ENCODE assay signal across 10 cellular contexts in the genomic region with DNA sequence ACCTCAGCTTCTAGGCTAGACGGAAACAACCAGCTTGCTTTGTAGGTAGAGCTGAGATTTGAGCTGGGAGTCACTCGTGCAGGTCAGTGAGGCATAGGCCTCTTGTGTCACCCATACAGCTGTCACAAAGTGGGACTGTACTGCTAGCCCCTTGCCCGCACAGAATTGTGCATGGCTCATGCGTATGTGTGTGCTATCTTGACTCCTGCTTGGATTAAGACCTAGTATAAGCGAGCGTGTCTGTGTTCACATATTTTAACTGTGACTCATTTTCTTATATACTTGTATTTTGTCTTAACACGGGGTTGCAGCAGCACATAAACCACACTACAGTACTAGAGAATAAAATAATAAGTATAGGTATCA. TPM values are rescaled to one million over a fixed set of nuclear protein-coding genes. Genes with fewer than 3 reads are reported as not detected.
DNase-seq lines count a peak whose midpoint lies in the region; ATAC-seq, FAIRE-seq and TF ChIP-seq lines count a peak whose summit lies in the region.
"Had no signal": no experiment of that assay in that cellular context is flagged by ENCODE, and none has a peak within 500 bp of the region (broad histone marks: within the 10 kb centered on the region; RNA-seq: fewer than 3 reads in every experiment).

No MANE protein-coding gene starts in this region.

- H3K27me3 ChIP-seq in adrenal gland (no peaks in the 10 kb centered on the region), foreskin keratinocyte (no peaks in the 10 kb centered on the region), gastrocnemius medialis (no peaks in the 10 kb centered on the region), small intestine (ENCODE audit: control insufficient read depth in 2 of 2, insufficient read depth in 2 of 2, low read length in 2 of 2) (no peaks in the 10 kb centered on the region)

- no peak for FAIRE-seq in small intestine (lab: Jason Lieb, UNC)

- intact Hi-C loops in adrenal gland (cut with DNase I): no loop called here
- intact Hi-C loops in gastrocnemius medialis (cut with DNase I; ENCODE audit: low total_unique reads): no loop called here

- H3K36me3 ChIP-seq in adrenal gland (replicated peaks in 1 of 2): peaks cover 0 to 66% of the 10 kb centered on the region in 2 donors
- peaks cover 0 to 57% of the 10 kb centered on the region in 2 donors for H3K36me3 ChIP-seq in gastrocnemius medialis
- H3K36me3 ChIP-seq in small intestine (ENCODE audit: control insufficient read depth in 2 of 2, insufficient read depth in 2 of 2, low read length in 2 of 2): peaks cover 5 to 6% of the 10 kb centered on the region in 2 donors

- H3K9me3 ChIP-seq in adrenal gland (replicated peaks in 1 of 3) (no peaks in the 10 kb centered on the region), gastrocnemius medialis (no peaks in the 10 kb centered on the region), small intestine (ENCODE audit: control insufficient read depth, low read depth) (no peaks in the 10 kb centered on the region)

- H3K27ac ChIP-seq in adrenal gland: peak overlapping the region in 3 of 5 donors; percentile 14 to 52 (median 51)
- H3K27ac ChIP-seq in foreskin keratinocyte: no peak overlapping the region
- peak overlapping the region; percentile 40 to 84 (median 70) for H3K27ac ChIP-seq in gastrocnemius medialis
- peak overlapping the region in 1 of 2 donors; percentile 74 for H3K27ac ChIP-seq in small intestine (ENCODE audit: low read depth in 1 of 2, low read length in 1 of 2)
- H3K27ac ChIP-seq in caudate nucleus (ENCODE audit: low read depth, low read length): no peak overlapping the region

- TF ChIP-seq CTCF in adrenal gland (IDR thresholded peaks at IDR 0.05): no peak
- TF ChIP-seq CTCF in foreskin keratinocyte (conservative IDR thresholded peaks at IDR 0.05): no peak
- no peak for TF ChIP-seq CTCF in gastrocnemius medialis (IDR thresholded peaks at IDR 0.05 in 4 of 5, conservative IDR thresholded peaks at IDR 0.05 in 1 of 5)

- peak; percentile 77 for ATAC-seq in foreskin keratinocyte
- ATAC-seq in gastrocnemius medialis: peak; percentile 2 to 14
- ATAC-seq: activated T-helper 17 cell treated with anti-CD3 and anti-CD28 coated beads, Interleukin-2, amount 50 U/mL, for 72 hours had no signal

- H3K4me1 ChIP-seq in adrenal gland (replicated peaks in 1 of 2) (peaks cover 0 to 26% of the 10 kb centered on the region in 2 donors), foreskin keratinocyte (peaks cover 5% of the 10 kb centered on the region), gastrocnemius medialis (peaks cover 41 to 43% of the 10 kb centered on the region in 2 donors), small intestine (ENCODE audit: control insufficient read depth in 2 of 2, insufficient read depth in 1 of 2, low read depth in 1 of 2, low read length in 1 of 2) (peaks cover 0 to 5% of the 10 kb centered on the region in 2 donors)

- DNase-seq in GM03348 (ENCODE audit: low spot score) (peak; percentile 44), adrenal gland (no peak), foreskin keratinocyte (peak in 1 of 2 donors; percentile 66), gastrocnemius medialis (no peak), small intestine (no peak), SHP77 treated with DMSO at 0.1 percent for 48 hours (lab: John Stamatoyannopoulos, UW) (no peak), caudate nucleus (lab: John Stamatoyannopoulos, UW) (no peak), NCI-H774 (lab: John Stamatoyannopoulos, UW) (no peak)
- DNase-seq: NCI-H2029 had no signal

- H3K4me3 ChIP-seq in adrenal gland: no peak overlapping the region
- no peak overlapping the region for H3K4me3 ChIP-seq in gastrocnemius medialis
- H3K4me3 ChIP-seq in small intestine (ENCODE audit: low read depth in 1 of 2, low read length in 2 of 2): no peak overlapping the region

- WGBS in adrenal gland, 4 donors: 76 to 88% (median 81%) methylated on average over 7 of the region's 7 CpGs
- WGBS in small intestine, 3 donors: 48 to 58% (median 53%) methylated on average over 7 of the region's 7 CpGs

- no peak for TF ChIP-seq POLR2A in adrenal gland (IDR thresholded peaks at IDR 0.05)
- no peak for TF ChIP-seq POLR2A in gastrocnemius medialis (IDR thresholded peaks at IDR 0.05)

- in situ Hi-C loops in gastrocnemius medialis (cut with MboI; ENCODE audit: low sequenced_read_pairs in 4 of 4): loop anchor here in 1 of 4 donors (10.0 kb wide), 1 partner anchor 48 kb away; no protein-coding TSS in a partner anchor

RNA-seq across cellular contexts. Expression of a gene that starts 20.1 kb away (rescaled TPM):
- total RNA-seq in adrenal gland (10 to 100 TPM in 6 of 8 donors, 1 to 10 TPM in 2; 8.0 to 19.3 (median 14.3) TPM), foreskin keratinocyte (5.4 and 5.8 TPM in 2 replicates), gastrocnemius medialis (10 to 100 TPM; 21.4 to 48.0 (median 35.2) TPM)
- polyA plus RNA-seq in adrenal gland (10 to 100 TPM in 1 of 3 donors, 1 to 10 TPM in 2; 5.6 to 10.9 (median 7.2) TPM), foreskin keratinocyte (4.2 and 4.7 TPM in 2 replicates), small intestine (1 to 10 TPM in 2 of 3 donors, under 1 TPM in 1; 0.89 to 7.0 (median 2.4) TPM)

RNA-seq across cellular contexts. Expression of a gene that starts 53.6 kb away (rescaled TPM):
- total RNA-seq in adrenal gland (100 to 1,000 TPM in 6 of 8 donors, 10 to 100 TPM in 2; 53.8 to 213 (median 136) TPM), foreskin keratinocyte (135 and 149 TPM in 2 replicates), gastrocnemius medialis (10 to 100 TPM; 36.4 to 71.3 (median 43.7) TPM)
- polyA plus RNA-seq in adrenal gland (100 to 1,000 TPM in 1 of 3 donors, 10 to 100 TPM in 2; 70.0 to 235 (median 77.9) TPM), foreskin keratinocyte (176 and 178 TPM in 2 replicates), small intestine (100 to 1,000 TPM; 144 to 182 (median 147) TPM)

Comparison
In these comparisons a context has a peak if more than half of its experiments do, and no peak if none do; other contexts are left out.
1. H3K27ac ChIP-seq: peak in adrenal gland (3 of 5) and gastrocnemius medialis (4 of 4); none in foreskin keratinocyte (single experiment) and caudate nucleus (single experiment).